Comparison of ENCODE assay signal across 25 cellular contexts in the genomic region with DNA sequence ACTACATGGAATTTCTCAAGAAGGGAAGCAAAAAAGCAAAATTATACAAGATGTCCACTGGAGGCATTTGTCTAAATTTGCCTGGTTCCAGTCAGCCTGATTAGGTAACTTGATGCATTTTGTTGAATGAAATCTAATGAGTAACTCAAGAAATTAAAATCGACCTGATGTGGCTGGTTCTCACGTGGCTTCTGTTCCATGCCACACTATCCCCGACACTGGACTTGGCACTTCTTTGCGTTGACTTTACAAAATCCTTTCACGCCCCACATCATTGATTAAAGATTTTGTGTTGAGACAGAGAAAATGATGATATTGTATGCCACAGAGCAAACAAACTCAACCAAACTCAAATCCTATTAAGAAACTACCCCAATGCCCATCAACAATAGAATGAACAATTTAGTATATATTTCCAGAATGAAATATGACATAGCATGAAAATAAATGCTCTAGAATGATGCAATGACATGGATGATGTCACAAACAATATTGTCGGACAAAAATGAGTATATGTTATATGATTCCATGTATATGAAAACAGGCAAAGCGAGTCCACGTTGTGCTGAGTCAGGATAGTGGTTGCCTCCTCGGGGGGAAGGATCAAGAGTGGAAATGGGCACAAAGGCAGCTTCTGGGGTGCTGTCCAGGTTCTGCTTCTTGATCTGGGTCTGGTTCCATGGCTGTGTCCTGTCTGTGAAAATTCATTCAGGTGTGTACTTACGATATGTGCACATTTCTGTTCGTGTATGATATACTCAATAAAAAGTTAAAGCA. TPM values are rescaled to one million over a fixed set of nuclear protein-coding genes. Genes with fewer than 3 reads are reported as not detected.
"Had no signal": no experiment of that assay in that cellular context is flagged by ENCODE, and none has a peak within 500 bp of the region (broad histone marks: within the 10 kb centered on the region; RNA-seq: fewer than 3 reads in every experiment).

No MANE protein-coding gene starts in this region.

- H3K27me3 ChIP-seq: breast epithelium, heart right ventricle, tibial nerve had no signal

- H3K4me3 Mint-ChIP-seq: activated naive CD4-positive, alpha-beta T cell treated with anti-CD3 and anti-CD28 coated beads for 36 hours; activated naive CD8-positive, alpha-beta T cell treated with anti-CD3 and anti-CD28 coated beads, Interleukin-2, amount 10 ng/mL, durations not matched to agents 7 days and 5 days; activated T-cell treated with anti-CD3 and anti-CD28 coated beads, Interleukin-2, amount 50 U/mL, for 72 hours; endodermal cell; naive B cell; neural crest cell; stimulated activated naive CD8-positive, alpha-beta T cell treated with anti-CD3 and anti-CD28 coated beads, Interleukin-15, amount 100 ng/mL, for 72 hours; T-helper 1 cell treated with Interleukin-12 subunit alpha and Interleukin-12 subunit beta and Interleukin-4 antibody, amounts not matched to agents 30 μg/mL and 1 μg/mL, for 36 hours had no signal

- H3K27ac ChIP-seq: breast epithelium, heart right ventricle, tibial nerve had no signal

- H3K9me3 ChIP-seq: breast epithelium, heart right ventricle, tibial nerve had no signal

- DNase-seq: activated CD4-positive, alpha-beta T cell treated with anti-CD3 and anti-CD28 coated beads for 4 hours; activated CD4-positive, alpha-beta T cell treated with anti-CD3 and anti-CD28 coated beads, Interleukin-2, amount 50 U/mL, for 48 hours; activated CD4-positive, CD25-positive, alpha-beta regulatory T cell; activated effector memory CD4-positive, alpha-beta T cell treated with Interleukin-2 at 50 U/mL for 16 hours; activated naive CD4-positive, alpha-beta T cell treated with anti-CD3 and anti-CD28 coated beads for 36 hours; activated naive CD8-positive, alpha-beta T cell treated with anti-CD3 and anti-CD28 coated beads, Interleukin-2, amount 10 ng/mL, durations not matched to agents 7 days and 5 days; activated T-cell treated with anti-CD3 and anti-CD28 coated beads, Interleukin-2, amount 50 U/mL, for 72 hours; amniotic stem cell; cortex of kidney; endodermal cell; heart right ventricle; kidney; naive B cell; retina; stimulated activated CD4-positive, alpha-beta T cell treated with anti-CD3 and anti-CD28 coated beads, Interleukin-4, amount 100 ng/mL, for 4 hours; stimulated activated naive CD8-positive, alpha-beta T cell treated with anti-CD3 and anti-CD28 coated beads, Interleukin-15, amount 100 ng/mL, for 72 hours had no signal

- H3K27me3 Mint-ChIP-seq: progenitor cell of endocrine pancreas had no signal

- H3K4me1 ChIP-seq: breast epithelium had no signal

- H3K36me3 ChIP-seq: breast epithelium, heart right ventricle, tibial nerve had no signal

- H3K27ac Mint-ChIP-seq: activated naive CD4-positive, alpha-beta T cell treated with anti-CD3 and anti-CD28 coated beads for 36 hours; activated naive CD8-positive, alpha-beta T cell treated with anti-CD3 and anti-CD28 coated beads, Interleukin-2, amount 10 ng/mL, durations not matched to agents 7 days and 5 days; activated T-cell treated with anti-CD3 and anti-CD28 coated beads, Interleukin-2, amount 50 U/mL, for 72 hours; endodermal cell; naive B cell; T-helper 1 cell treated with Interleukin-12 subunit alpha and Interleukin-12 subunit beta and Interleukin-4 antibody, amounts not matched to agents 30 μg/mL and 1 μg/mL, for 36 hours had no signal

- H3K36me3 Mint-ChIP-seq: activated naive CD8-positive, alpha-beta T cell treated with anti-CD3 and anti-CD28 coated beads, Interleukin-2, amount 10 ng/mL, durations not matched to agents 7 days and 5 days; naive B cell had no signal

- H3K4me1 Mint-ChIP-seq: naive B cell had no signal

- H3K9me3 Mint-ChIP-seq: activated naive CD4-positive, alpha-beta T cell treated with anti-CD3 and anti-CD28 coated beads for 36 hours; activated naive CD8-positive, alpha-beta T cell treated with anti-CD3 and anti-CD28 coated beads, Interleukin-2, amount 10 ng/mL, durations not matched to agents 7 days and 5 days; activated T-cell treated with anti-CD3 and anti-CD28 coated beads, Interleukin-2, amount 50 U/mL, for 72 hours; neural crest cell; stimulated activated naive CD8-positive, alpha-beta T cell treated with anti-CD3 and anti-CD28 coated beads, Interleukin-15, amount 100 ng/mL, for 72 hours; T-helper 1 cell treated with Interleukin-12 subunit alpha and Interleukin-12 subunit beta and Interleukin-4 antibody, amounts not matched to agents 30 μg/mL and 1 μg/mL, for 36 hours had no signal

- H3K4me3 ChIP-seq: breast epithelium, heart right ventricle, lung, tibial nerve had no signal

- ATAC-seq: activated T-cell treated with anti-CD3 and anti-CD28 coated beads, Interleukin-2, amount 50 U/mL, for 72 hours; heart right ventricle; stimulated activated naive CD8-positive, alpha-beta T cell treated with anti-CD3 and anti-CD28 coated beads, Interleukin-15, amount 100 ng/mL, for 72 hours had no signal

RNA-seq across cellular contexts. Expression of a gene that starts 12.9 kb away (rescaled TPM):
- total RNA-seq: activated naive CD4-positive, alpha-beta T cell treated with anti-CD3 and anti-CD28 coated beads for 36 hours; activated naive CD8-positive, alpha-beta T cell treated with anti-CD3 and anti-CD28 coated beads, Interleukin-2, amount 10 ng/mL, durations not matched to agents 7 days and 5 days; activated T-cell treated with anti-CD3 and anti-CD28 coated beads, Interleukin-2, amount 50 U/mL, for 72 hours; endodermal cell; fibroblast of villous mesenchyme; neural crest cell; tibial nerve had no signal

RNA-seq across cellular contexts. Expression of a gene that starts 29.6 kb away (rescaled TPM):
- total RNA-seq: breast epithelium, endodermal cell, fibroblast of villous mesenchyme, heart right ventricle, kidney, lung, neural crest cell, omental fat pad, tibial nerve, urinary bladder had no signal
